ENCODE assay signal across 19 cellular contexts in genomic region chr15:74367296-74367854, GRCh38. TPM values are rescaled to one million over a fixed set of nuclear protein-coding genes. Genes with fewer than 3 reads are reported as not detected.
A peak's percentile ranks its signal among the peaks of the same experiment; 100 is the strongest.
DNase-seq lines count a peak whose midpoint lies in the region; ATAC-seq, FAIRE-seq and TF ChIP-seq lines count a peak whose summit lies in the region.
"Had no signal": no experiment of that assay in that cellular context is flagged by ENCODE, and none has a peak within 500 bp of the region (broad histone marks: within the 10 kb centered on the region; RNA-seq: fewer than 3 reads in every experiment).

TSS of gene CYP11A1 (minus strand) at chr15:74367646. CDS start at chr15:74367585, 61 bp downstream.

- POLR2A ChIA-PET in activated CD8-positive, alpha-beta T cell treated with anti-CD3 and anti-CD28 coated beads, Interleukin-2, amount 10 ng/mL, durations not matched to agents 7 days and 5 days (lab: Charles Lee), result no interaction called here
- POLR2A ChIA-PET in activated CD8-positive, alpha-beta T cell treated with anti-CD3 and anti-CD28 coated beads for 36 hours (lab: Charles Lee), result interaction anchor here (0.6 kb wide), 1 partner anchor 12 kb away, joined by 4 read pairs; no protein-coding TSS in a partner anchor
- POLR2A ChIA-PET in HepG2 (lab: Yijun Ruan, JAX), result no interaction called here

- H3K27me3 Mint-ChIP-seq in activated CD8-positive, alpha-beta T cell treated with anti-CD3 and anti-CD28 coated beads, Interleukin-2, amount 10 ng/mL, durations not matched to agents 7 days and 5 days (ENCODE audit: low read depth), result peaks cover 50% of the 10 kb centered on the region
- H3K27me3 Mint-ChIP-seq in activated CD8-positive, alpha-beta T cell treated with anti-CD3 and anti-CD28 coated beads for 36 hours, result peaks cover 28% of the 10 kb centered on the region
- peaks cover 48% of the 10 kb centered on the region for H3K27me3 Mint-ChIP-seq in T-helper 17 cell

- in situ Hi-C loops in HepG2 (cut with HindIII; ENCODE audit: extremely low pct_ligation_motif_present, low pct_unique_long_range_greater_than_20kb), result no loop called here

- WGBS in HepG2 (ENCODE audit: low lambda C conversion rate), result 77% methylated on average over 10 of the region's 12 CpGs

- H3K36me3 ChIP-seq in HepG2 (replicated peaks in 1 of 2; ENCODE audit: control insufficient read depth in 1 of 2, insufficient read depth in 2 of 2, low read length in 2 of 2), result no peaks in the 10 kb centered on the region
- no peaks in the 10 kb centered on the region for H3K36me3 ChIP-seq in skeletal muscle satellite cell (ENCODE audit: insufficient read depth, low read length)
- H3K36me3 ChIP-seq: thoracic aorta had no signal

- no peak for ATAC-seq in activated CD8-positive, alpha-beta T cell treated with anti-CD3 and anti-CD28 coated beads, Interleukin-2, amount 10 ng/mL, durations not matched to agents 7 days and 5 days
- ATAC-seq in activated CD8-positive, alpha-beta T cell treated with anti-CD3 and anti-CD28 coated beads for 36 hours, result no peak
- no peak for ATAC-seq in T-helper 17 cell
- no peak for ATAC-seq in HepG2
- ATAC-seq in HG03432 (IDR thresholded peaks at IDR 0.05; ENCODE audit: unreplicated experiment), result no peak
- ATAC-seq: A549, HCT116 had no signal

- BruUV-seq in HepG2 (replicated peaks; lab: Mats Ljungman, UMichigan), result no TSS peak

- no peak for TF ChIP-seq RAD21 in HepG2 (CRISPR knock-in tag; IDR thresholded peaks at IDR 0.05)

- H3K4me2 ChIP-seq in HepG2 (ENCODE audit: low read depth, low read length) (peak within 1 kb of the TSS; percentile 91), skeletal muscle satellite cell (ENCODE audit: low read length) (peak within 1 kb of the TSS; percentile 94)
- H3K4me2 ChIP-seq: A549, SK-N-SH had no signal

- H3K9me3 Mint-ChIP-seq in activated CD8-positive, alpha-beta T cell treated with anti-CD3 and anti-CD28 coated beads, Interleukin-2, amount 10 ng/mL, durations not matched to agents 7 days and 5 days (ENCODE audit: insufficient read depth), result no peaks in the 10 kb centered on the region
- H3K9me3 Mint-ChIP-seq in activated CD8-positive, alpha-beta T cell treated with anti-CD3 and anti-CD28 coated beads for 36 hours, result no peaks in the 10 kb centered on the region
- H3K9me3 Mint-ChIP-seq: activated T-cell treated with anti-CD3 and anti-CD28 coated beads, Interleukin-2, amount 50 U/mL, for 24 hours had no signal

- no peak within 1 kb of the TSS for H2AFZ ChIP-seq in HepG2 (ENCODE audit: low read length)

- H3K27ac ChIP-seq in HepG2 (ENCODE audit: extremely low read length, insufficient read depth, low read length), result no peak within 1 kb of the TSS
- H3K27ac ChIP-seq: A549, thoracic aorta had no signal

- H3K79me2 ChIP-seq in HepG2 (ENCODE audit: insufficient read depth, low read length), result no peaks in the 10 kb centered on the region

- H3K4me3 ChIP-seq in HepG2 (replicated peaks in 1 of 3; ENCODE audit: insufficient read depth in 1 of 3, low read depth in 2 of 3, low read length in 3 of 3) (peak within 1 kb of the TSS in 1 of 3 experiments; percentile 66; a peak in 1 of 6 replicates), skeletal muscle satellite cell (ENCODE audit: low read length) (no peak within 1 kb of the TSS)
- H3K4me3 ChIP-seq: A549 had no signal

- CTCF ChIA-PET in activated CD8-positive, alpha-beta T cell treated with anti-CD3 and anti-CD28 coated beads, Interleukin-2, amount 10 ng/mL, durations not matched to agents 7 days and 5 days (lab: Charles Lee), result interaction anchor here (1.0 to 1.8 kb wide), 3 partner anchors 8 to 265 kb away, joined by 3 to 5 read pairs (median 4); no protein-coding TSS in a partner anchor
- CTCF ChIA-PET in activated CD8-positive, alpha-beta T cell treated with anti-CD3 and anti-CD28 coated beads for 36 hours (lab: Charles Lee), result interaction anchor here (0.7 to 1.5 kb wide), 4 partner anchors 7 to 254 kb away, joined by 3 to 4 read pairs (median 3); no protein-coding TSS in a partner anchor
- CTCF ChIA-PET in HepG2 (lab: Yijun Ruan, JAX; ENCODE audit: low intra/inter-chr PET ratio, low total read pairs), result no interaction called here

- no peak within 1 kb of the TSS for H3K27ac Mint-ChIP-seq in activated CD8-positive, alpha-beta T cell treated with anti-CD3 and anti-CD28 coated beads, Interleukin-2, amount 10 ng/mL, durations not matched to agents 7 days and 5 days
- no peak within 1 kb of the TSS for H3K27ac Mint-ChIP-seq in activated CD8-positive, alpha-beta T cell treated with anti-CD3 and anti-CD28 coated beads for 36 hours
- H3K27ac Mint-ChIP-seq in T-helper 17 cell, result peak within 1 kb of the TSS; percentile 54
- H3K27ac Mint-ChIP-seq: activated T-cell treated with anti-CD3 and anti-CD28 coated beads, Interleukin-2, amount 50 U/mL, for 24 hours had no signal

- DNase-seq in activated CD8-positive, alpha-beta T cell treated with anti-CD3 and anti-CD28 coated beads, Interleukin-2, amount 10 ng/mL, durations not matched to agents 7 days and 5 days, result no peak
- DNase-seq in activated CD8-positive, alpha-beta T cell treated with anti-CD3 and anti-CD28 coated beads for 36 hours, result no peak
- DNase-seq in T-helper 17 cell, result no peak
- DNase-seq in HepG2 (ENCODE audit: low spot score), result no peak
- no peak for DNase-seq in cerebellum (ENCODE audit: low spot score)
- no peak for DNase-seq in NCI-H510A (lab: John Stamatoyannopoulos, UW)
- DNase-seq: activated CD4-positive, CD25-positive, alpha-beta regulatory T cell; activated T-cell treated with anti-CD3 and anti-CD28 coated beads, Interleukin-2, amount 50 U/mL, for 24 hours; GF-D8; glutamatergic neuron; SK-N-SH had no signal

- H3K9ac ChIP-seq in HepG2 (ENCODE audit: insufficient read depth, low read depth, low read length) (no peak within 1 kb of the TSS), skeletal muscle satellite cell (ENCODE audit: low read depth, low read length) (no peak within 1 kb of the TSS)
- H3K9ac ChIP-seq: SK-N-SH had no signal

- H3K9me3 ChIP-seq in T-helper 17 cell (ENCODE audit: control insufficient read depth, low read length, poor library complexity, severe bottlenecking) (no peaks in the 10 kb centered on the region), HepG2 (ENCODE audit: low read length) (no peaks in the 10 kb centered on the region), skeletal muscle satellite cell (replicated peaks; ENCODE audit: low read length) (no peaks in the 10 kb centered on the region)
- H3K9me3 ChIP-seq: A549, SK-N-SH, thoracic aorta had no signal

- TF ChIP-seq CTCF in activated CD8-positive, alpha-beta T cell treated with anti-CD3 and anti-CD28 coated beads for 36 hours (IDR thresholded peaks at IDR 0.05), result no peak
- TF ChIP-seq CTCF in HepG2 (CRISPR knock-in tag; IDR thresholded peaks at IDR 0.05), result no peak

- H3K36me3 Mint-ChIP-seq in activated CD8-positive, alpha-beta T cell treated with anti-CD3 and anti-CD28 coated beads, Interleukin-2, amount 10 ng/mL, durations not matched to agents 7 days and 5 days (ENCODE audit: low read depth), result no peaks in the 10 kb centered on the region
- H3K36me3 Mint-ChIP-seq in activated CD8-positive, alpha-beta T cell treated with anti-CD3 and anti-CD28 coated beads for 36 hours (ENCODE audit: low read depth), result no peaks in the 10 kb centered on the region
- H3K36me3 Mint-ChIP-seq in T-helper 17 cell (ENCODE audit: low read depth), result peaks cover 3% of the 10 kb centered on the region

- TF ChIP-seq EP300 in HepG2 (IDR thresholded peaks at IDR 0.05; ENCODE audit: low read depth in 2 of 2, low read length in 2 of 2) (no peak), HepG2 (CRISPR knock-in tag; IDR thresholded peaks at IDR 0.05; ENCODE audit: borderline replicate concordance) (no peak)

- H3K27me3 ChIP-seq in HepG2 (ENCODE audit: control insufficient read depth in 1 of 2, insufficient read depth in 2 of 2, low read length in 2 of 2), result peaks cover 3 to 20% of the 10 kb centered on the region in 2 experiments
- H3K27me3 ChIP-seq in skeletal muscle satellite cell (ENCODE audit: control insufficient read depth, insufficient read depth, low read length), result peaks cover 68% of the 10 kb centered on the region

- no peak for FAIRE-seq in HepG2 (lab: Jason Lieb, UNC)
- FAIRE-seq: A549, GM18507 had no signal

- no peaks in the 10 kb centered on the region for H4K20me1 ChIP-seq in HepG2 (ENCODE audit: insufficient read depth, low read length)

- intact Hi-C loops in activated CD8-positive, alpha-beta T cell treated with anti-CD3 and anti-CD28 coated beads for 36 hours (cut with micrococcal nuclease), result no loop called here
- intact Hi-C loops in HepG2 (cut with micrococcal nuclease; ENCODE audit: unreplicated experiment), result no loop called here

- TF ChIP-seq POLR2A in HepG2 (IDR thresholded peaks at IDR 0.05; ENCODE audit: insufficient read depth in 1 of 2, low read depth in 2 of 2, low read length in 2 of 2), result no peak

- H3K4me1 ChIP-seq in HepG2 (ENCODE audit: insufficient read depth, low read length) (peaks cover 30% of the 10 kb centered on the region), skeletal muscle satellite cell (ENCODE audit: control insufficient read depth, insufficient read depth, low read length) (peaks cover 4% of the 10 kb centered on the region)
- H3K4me1 ChIP-seq: A549 had no signal

- H3K4me3 Mint-ChIP-seq in activated CD8-positive, alpha-beta T cell treated with anti-CD3 and anti-CD28 coated beads, Interleukin-2, amount 10 ng/mL, durations not matched to agents 7 days and 5 days, result peak within 1 kb of the TSS; percentile 29
- no peak within 1 kb of the TSS for H3K4me3 Mint-ChIP-seq in activated CD8-positive, alpha-beta T cell treated with anti-CD3 and anti-CD28 coated beads for 36 hours
- H3K4me3 Mint-ChIP-seq in T-helper 17 cell, result peak within 1 kb of the TSS; percentile 41

- H3K4me1 Mint-ChIP-seq in activated CD8-positive, alpha-beta T cell treated with anti-CD3 and anti-CD28 coated beads, Interleukin-2, amount 10 ng/mL, durations not matched to agents 7 days and 5 days (ENCODE audit: low read depth), result peaks cover 7% of the 10 kb centered on the region
- H3K4me1 Mint-ChIP-seq in activated CD8-positive, alpha-beta T cell treated with anti-CD3 and anti-CD28 coated beads for 36 hours (ENCODE audit: low read depth), result peaks cover 3% of the 10 kb centered on the region
- H3K4me1 Mint-ChIP-seq in T-helper 17 cell, result peaks cover 3% of the 10 kb centered on the region

RNA-seq across cellular contexts. Expression of gene CYP11A1, which starts in this region (rescaled TPM):
- not detected for total RNA-seq in activated CD8-positive, alpha-beta T cell treated with anti-CD3 and anti-CD28 coated beads, Interleukin-2, amount 10 ng/mL, durations not matched to agents 7 days and 5 days
- under 1 TPM; 0.29 to 0.31 TPM for total RNA-seq in activated CD8-positive, alpha-beta T cell treated with anti-CD3 and anti-CD28 coated beads for 36 hours
- not detected for total RNA-seq in T-helper 17 cell
- 0.66 and 0.86 TPM in 2 replicates for total RNA-seq in HepG2 (2016; rRNA removed; fragmentation: Illumina TruSeq; extraction: Trizol)
- 0.30 and 0.62 TPM in 2 replicates for total RNA-seq in HepG2 (2016; cell fraction: cytosol; rRNA removed; fragmentation: Illumina TruSeq; extraction: Trizol; ENCODE audit: low read depth)
- total RNA-seq in HepG2 (2016; cell fraction: insoluble cytoplasmic fraction; rRNA removed; fragmentation: Illumina TruSeq; extraction: Trizol), result 0.43 and 0.71 TPM in 2 replicates
- total RNA-seq in HepG2 (2016; cell fraction: membrane; rRNA removed; fragmentation: Illumina TruSeq; extraction: Trizol), result 0.65 and 0.74 TPM in 2 replicates
- total RNA-seq in HepG2 (2016; cell fraction: nucleus; rRNA removed; fragmentation: Illumina TruSeq; extraction: Trizol), result 0.40 and 0.66 TPM in 2 replicates
- polyA plus RNA-seq in HepG2 (2011; rRNA removed), result 0.92 and 1.4 TPM in 2 replicates
- 0.98 and 1.0 TPM in 2 replicates for polyA plus RNA-seq in HepG2 (2011; cell fraction: cytosol; rRNA removed)
- 1.5 and 1.8 TPM in 2 replicates for polyA plus RNA-seq in HepG2 (2011; cell fraction: nucleus; rRNA removed)
- 0.54 and 0.73 TPM in 2 replicates for polyA plus RNA-seq in HepG2 (2012)
- 0.26 and 0.61 TPM in 2 replicates for polyA plus RNA-seq in HepG2 (2016; cell fraction: cytosol; fragmentation: Illumina TruSeq; extraction: Trizol; ENCODE audit: low read depth)
- 0.66 and 0.83 TPM in 2 replicates for polyA plus RNA-seq in HepG2 (2016; cell fraction: insoluble cytoplasmic fraction; fragmentation: Illumina TruSeq; extraction: Trizol; ENCODE audit: low read depth)
- polyA plus RNA-seq in HepG2 (2016; cell fraction: membrane; fragmentation: Illumina TruSeq; extraction: Trizol; ENCODE audit: low read depth), result 0.36 and 0.45 TPM in 2 replicates
- 0.64 and 0.93 TPM in 2 replicates for polyA plus RNA-seq in HepG2 (2016; cell fraction: nucleus; fragmentation: Illumina TruSeq; extraction: Trizol; ENCODE audit: insufficient read depth, low read depth)
- polyA minus RNA-seq in HepG2 (2011; rRNA and poly(A)+ RNA removed; ENCODE audit: low replicate concordance), result 1.6 and 8.2 TPM in 2 replicates
- 0.99 TPM in 1 of 2 replicates, not detected in the other for polyA minus RNA-seq in HepG2 (2011; cell fraction: cytosol; rRNA and poly(A)+ RNA removed)
- polyA minus RNA-seq in HepG2 (2011; cell fraction: nucleus; rRNA and poly(A)+ RNA removed), result 0.39 and 0.87 TPM in 2 replicates
- 0.87 and 1.3 TPM in 2 replicates for total RNA-seq in skeletal muscle satellite cell (2012; rRNA removed)
- 0.54 TPM for total RNA-seq in cerebellum
- total RNA-seq: MCF 10A, thoracic aorta had no signal
- polyA plus RNA-seq: neural cell had no signal
